9 cellular contexts compared by ENCODE assay signal in the genomic region with DNA sequence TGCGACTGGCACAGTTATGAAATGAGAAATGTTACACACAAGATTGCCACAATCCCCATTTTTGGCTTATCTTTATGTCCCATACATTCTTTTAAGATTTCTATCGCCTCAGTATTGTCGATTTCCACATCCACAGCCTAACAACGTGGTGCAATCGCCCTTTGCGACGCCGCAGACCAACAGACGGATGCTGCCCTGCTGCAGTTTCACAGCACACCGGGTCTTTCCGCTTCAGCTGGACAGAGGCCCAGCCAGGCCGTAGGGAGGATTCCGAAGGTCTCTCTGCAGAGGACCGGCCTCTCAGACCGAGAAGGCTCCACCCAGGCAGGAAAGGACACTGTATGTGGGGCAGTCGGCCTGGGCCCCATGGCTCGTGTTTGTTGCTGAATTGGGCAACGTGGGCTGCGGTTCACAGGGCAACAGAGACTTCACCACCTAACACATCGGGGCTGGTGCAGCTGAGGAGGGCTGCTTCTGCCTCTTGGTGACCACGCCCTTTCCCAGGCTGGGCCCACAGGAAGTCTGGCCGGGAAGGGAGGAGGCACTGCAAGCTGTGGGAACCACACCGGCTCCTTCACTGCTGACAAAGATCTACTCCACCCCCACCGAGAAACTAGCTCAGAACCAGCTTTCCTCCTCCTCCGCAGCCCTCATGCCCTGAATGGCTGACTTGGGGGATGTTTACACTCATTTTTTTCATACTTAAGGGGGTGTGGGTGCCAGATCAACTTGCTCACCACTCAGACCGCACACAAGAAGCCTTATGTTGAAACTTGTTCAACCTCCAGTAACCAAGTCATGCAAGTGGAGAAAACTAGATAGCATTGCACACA. TPM values are rescaled to one million over a fixed set of nuclear protein-coding genes. Genes with fewer than 3 reads are reported as not detected.
DNase-seq lines count a peak whose midpoint lies in the region; ATAC-seq and TF ChIP-seq lines count a peak whose summit lies in the region.
"Had no signal": no experiment of that assay in that cellular context is flagged by ENCODE, and none has a peak within 500 bp of the region (broad histone marks: within the 10 kb centered on the region; RNA-seq: fewer than 3 reads in every experiment).

No MANE protein-coding gene starts in this region.

- TF ChIP-seq POLR2A in stomach (IDR thresholded peaks at IDR 0.05), result no peak

- ATAC-seq in GM19324 (IDR thresholded peaks at IDR 0.05; ENCODE audit: low FRiP score, unreplicated experiment) (peak; percentile 93), HG03439 (IDR thresholded peaks at IDR 0.05; ENCODE audit: unreplicated experiment) (peak; percentile 74), foreskin keratinocyte (peak; percentile 95)

- intact Hi-C loops in stomach (cut with DNase I; ENCODE audit: low total_unique reads), result loop anchor here (10.0 kb wide), 1 partner anchor 80 kb away; no protein-coding TSS in a partner anchor

- H3K9me3 ChIP-seq in neuron (ENCODE audit: low read length), result no peaks in the 10 kb centered on the region
- no peaks in the 10 kb centered on the region for H3K9me3 ChIP-seq in stomach

- POLR2A ChIA-PET in BJ (lab: Charles Lee) (interaction anchor here (0.6 kb wide), 1 partner anchor 322 kb away, joined by 3 read pairs; the partner anchor contains the start of gene NUP107), RWPE1 (lab: Yijun Ruan, JAX; ENCODE audit: low non-redundant PET) (no interaction called here)

- WGBS in stomach, 5 donors, result 2 to 8% (median 5%) methylated on average over 16 to 26 of the region's 26 CpGs

- H3K27ac ChIP-seq in RWPE1 (peak overlapping the region; percentile 79), foreskin keratinocyte (peak overlapping the region; percentile 34), stomach (peak overlapping the region; percentile 79 to 94 (median 86))
- H3K27ac ChIP-seq: VCaP had no signal

- CTCF ChIA-PET in BJ (lab: Yijun Ruan, JAX), result interaction anchor here (1.7 kb wide), 1 partner anchor 255 kb away, joined by 4 read pairs; no protein-coding TSS in a partner anchor
- CTCF ChIA-PET in RWPE1 (lab: Yijun Ruan, JAX), result no interaction called here

- no peak for TF ChIP-seq EP300 in stomach (IDR thresholded peaks at IDR 0.05)

- DNase-seq in BJ (ENCODE audit: low read depth) (peak; percentile 97), RWPE1 (ENCODE audit: low spot score) (peak; percentile 80), foreskin keratinocyte (peak; percentile 91 to 92), stomach (peak; percentile 89)
- DNase-seq in activated effector memory CD4-positive, alpha-beta T cell treated with Interleukin-2 at 50 U/mL for 16 hours, result peak; percentile 82

- H3K36me3 ChIP-seq in BJ (ENCODE audit: control insufficient read depth, insufficient read depth, low read length), result no peaks in the 10 kb centered on the region
- H3K36me3 ChIP-seq in neuron (ENCODE audit: insufficient read depth, low read length), result no peaks in the 10 kb centered on the region
- no peaks in the 10 kb centered on the region for H3K36me3 ChIP-seq in stomach

- peak overlapping the region; percentile 2 for H2AFZ ChIP-seq in neuron (ENCODE audit: low read depth, low read length)

- H3K4me1 ChIP-seq in foreskin keratinocyte (peaks cover 11% of the 10 kb centered on the region), neuron (ENCODE audit: insufficient read depth, low read length) (peaks cover 23% of the 10 kb centered on the region), stomach (peaks cover 7 to 30% (median 16%) of the 10 kb centered on the region in 4 donors)

- H3K4me3 ChIP-seq in BJ (ENCODE audit: low read depth, low read length) (peak overlapping the region; percentile 24), neuron (ENCODE audit: low read length) (no peak overlapping the region), stomach (peak overlapping the region; percentile 32 to 50 (median 40))

- TF ChIP-seq CTCF in BJ (IDR thresholded peaks at IDR 0.05; ENCODE audit: insufficient read depth, low read depth, low read length), result 0 out of 2 replicates have a peak, but pooled peaks have one; percentile 17
- TF ChIP-seq CTCF in RWPE1 (conservative IDR thresholded peaks at IDR 0.05; ENCODE audit: low read depth), result no peak
- TF ChIP-seq CTCF in foreskin keratinocyte (conservative IDR thresholded peaks at IDR 0.05), result peak; percentile 40
- TF ChIP-seq CTCF in stomach (IDR thresholded peaks at IDR 0.05), result peak in 1 of 7 experiments; percentile 9

- H3K27me3 ChIP-seq in BJ (ENCODE audit: control insufficient read depth, insufficient read depth, low read length), result no peaks in the 10 kb centered on the region
- no peaks in the 10 kb centered on the region for H3K27me3 ChIP-seq in foreskin keratinocyte
- no peaks in the 10 kb centered on the region for H3K27me3 ChIP-seq in neuron (ENCODE audit: insufficient read depth, low read length)
- H3K27me3 ChIP-seq in stomach, result no peaks in the 10 kb centered on the region

RNA-seq across cellular contexts. Expression of gene MDM1, which starts 32.9 kb away (rescaled TPM):
- 8.5 and 14.9 TPM in 2 replicates for polyA plus RNA-seq in BJ (2011; rRNA removed)
- 2.3 and 2.8 TPM in 2 replicates for polyA minus RNA-seq in BJ (2011; rRNA and poly(A)+ RNA removed)
- total RNA-seq in foreskin keratinocyte, result 6.1 and 6.9 TPM in 2 replicates
- 2.1 and 2.6 TPM in 2 replicates for polyA plus RNA-seq in foreskin keratinocyte
- 10 to 100 TPM in 4 of 5 donors, 1 to 10 TPM in 1; 5.8 to 41.4 (median 17.4) TPM for total RNA-seq in stomach
- 1 to 10 TPM; 3.9 to 9.0 (median 7.2) TPM for polyA plus RNA-seq in stomach

Comparison
In these comparisons a context has a peak if more than half of its experiments do, and no peak if none do; other contexts are left out.
1. H3K27ac ChIP-seq: peak in every context shown above with its lines; median percentile 86 in stomach; 79 in RWPE1; 34 in foreskin keratinocyte.